Comparison of ENCODE assay signal across 1 cellular context in genomic region chr16:3364774-3365427, GRCh38.
A peak's percentile ranks its signal among the peaks of the same experiment; 100 is the strongest.
TF ChIP-seq lines count a peak whose summit lies in the region.

No MANE protein-coding gene starts in this region.

TF ChIP-seq in HepG2, 621 proteins besides CTCF, POLR2A, EP300 and RAD21 (continued from another document):
- no peak for TF ChIP-seq PAX8 (CRISPR knock-in tag; IDR thresholded peaks at IDR 0.05; ENCODE audit: borderline replicate concordance)
- TF ChIP-seq CEBPG (CRISPR knock-in tag; IDR thresholded peaks at IDR 0.05): peak; percentile 76
- TF ChIP-seq ZMYM4 (CRISPR knock-in tag; IDR thresholded peaks at IDR 0.05): peak; percentile 49
- TF ChIP-seq RBFOX2 (IDR thresholded peaks at IDR 0.05; ENCODE audit: low read depth, low read length): peak; percentile 66
- 0 out of 2 replicates have a peak, but pooled peaks have one; percentile 23 for TF ChIP-seq ATF7 (IDR thresholded peaks at IDR 0.05)
- TF ChIP-seq ATF7 (CRISPR knock-in tag; IDR thresholded peaks at IDR 0.05): 0 out of 2 replicates have a peak, but pooled peaks have one; percentile 32
- peak; percentile 55; the same call in 1 of the 2 replicates for TF ChIP-seq SIN3A (IDR thresholded peaks at IDR 0.05; ENCODE audit: borderline replicate concordance, low read depth, low read length)
